In the genomic region with DNA sequence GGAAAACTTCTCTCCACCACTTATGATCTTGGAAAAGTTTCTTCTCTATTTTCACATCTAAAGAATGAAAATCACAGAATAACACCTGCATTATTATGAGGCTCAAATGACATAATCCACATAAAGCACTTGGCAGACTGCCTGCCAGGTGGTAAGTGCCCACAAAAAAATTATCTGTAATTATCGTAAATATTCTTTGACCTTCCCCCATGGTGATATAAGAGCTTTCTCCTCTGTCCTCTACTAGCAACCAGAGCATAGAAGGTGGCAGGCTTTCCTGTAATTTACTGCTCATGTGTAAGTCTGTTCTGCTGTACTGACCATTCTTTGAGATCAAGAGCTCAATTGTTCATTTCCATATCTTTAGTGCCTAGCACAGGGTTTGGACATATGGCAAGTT, we compare ENCODE assay signal across 8 cellular contexts. TPM values are rescaled to one million over a fixed set of nuclear protein-coding genes. Genes with fewer than 3 reads are reported as not detected.
DNase-seq lines count a peak whose midpoint lies in the region; ATAC-seq and TF ChIP-seq lines count a peak whose summit lies in the region.

No MANE protein-coding gene starts in this region.

- no peaks in the 10 kb centered on the region for H3K36me3 Mint-ChIP-seq in chondrocyte (ENCODE audit: low read depth)

- no peak overlapping the region for H3K4me3 Mint-ChIP-seq in chondrocyte (ENCODE audit: unreplicated experiment)

- no peaks in the 10 kb centered on the region for H3K36me3 ChIP-seq in BLaER1
- H3K36me3 ChIP-seq in subcutaneous abdominal adipose tissue (ENCODE audit: control insufficient read depth in 5 of 5, insufficient read depth in 5 of 5, low read length in 5 of 5), result no peaks in the 10 kb centered on the region

- no peaks in the 10 kb centered on the region for H4K20me1 ChIP-seq in BLaER1

- H3K9ac ChIP-seq in BLaER1 (no peak overlapping the region), subcutaneous abdominal adipose tissue (ENCODE audit: low read length in 5 of 5) (peak overlapping the region in 2 of 5 donors; percentile 0 to 34)

- no peak overlapping the region for H3K27ac Mint-ChIP-seq in chondrocyte (ENCODE audit: unreplicated experiment)

- TF ChIP-seq CTCF in dorsolateral prefrontal cortex (IDR thresholded peaks at IDR 0.05 in 54 of 56, conservative IDR thresholded peaks at IDR 0.05 in 2 of 56; ENCODE audit: low read depth in 1 of 56, partially characterized antibody in 56 of 56) (no peak), chondrocyte (IDR thresholded peaks at IDR 0.05) (no peak)

- DNase-seq in NCI-H2081 treated with DMSO at 0.1 percent for 48 hours (lab: John Stamatoyannopoulos, UW), result peak; percentile 89
- no peak for DNase-seq in dorsolateral prefrontal cortex
- DNase-seq in stimulated activated CD4-positive, alpha-beta T cell treated with anti-CD3 and anti-CD28 coated beads, Interleukin-4, amount 100 ng/mL, for 24 hours, result no peak
- DNase-seq in activated gamma-delta T cell (lab: John Stamatoyannopoulos, UW), result no peak
- no peak for DNase-seq in chondrocyte (ENCODE audit: low spot score)

- peaks cover 29% of the 10 kb centered on the region for H3K4me1 Mint-ChIP-seq in chondrocyte (ENCODE audit: low read depth)

- no peaks in the 10 kb centered on the region for H3K9me3 Mint-ChIP-seq in chondrocyte (ENCODE audit: low read depth)

- H3K4me1 ChIP-seq in BLaER1 (peaks cover 13% of the 10 kb centered on the region), subcutaneous abdominal adipose tissue (ENCODE audit: control insufficient read depth in 5 of 5, insufficient read depth in 5 of 5, low read length in 5 of 5) (peaks cover 5 to 36% (median 25%) of the 10 kb centered on the region in 5 donors)

- H3K9me3 ChIP-seq in BLaER1 (no peaks in the 10 kb centered on the region), subcutaneous abdominal adipose tissue (ENCODE audit: control insufficient read depth in 5 of 5, low read length in 5 of 5) (no peaks in the 10 kb centered on the region)

- peak overlapping the region; percentile 55 for H3K4me2 ChIP-seq in BLaER1

- ATAC-seq in GM21390 (IDR thresholded peaks at IDR 0.05; ENCODE audit: unreplicated experiment), result peak; percentile 3

- H3K27ac ChIP-seq in BLaER1 (peak overlapping the region; percentile 42; the same call in 1 of the 2 replicates), dorsolateral prefrontal cortex (peak overlapping the region in 49 of 59 donors; percentile 2 to 80 (median 66)), subcutaneous abdominal adipose tissue (ENCODE audit: low read depth, low read length) (peak overlapping the region; percentile 70)

- H3K4me3 ChIP-seq in BLaER1 (no peak overlapping the region), dorsolateral prefrontal cortex (peak overlapping the region in 26 of 59 donors; percentile 14 to 59 (median 36)), subcutaneous abdominal adipose tissue (ENCODE audit: low read depth in 1 of 5, low read length in 5 of 5) (peak overlapping the region; percentile 8 to 46 (median 37))

- H3K27me3 Mint-ChIP-seq in chondrocyte (ENCODE audit: low read depth), result no peaks in the 10 kb centered on the region

- H3K27me3 ChIP-seq in BLaER1 (no peaks in the 10 kb centered on the region), dorsolateral prefrontal cortex (no peaks in the 10 kb centered on the region), subcutaneous abdominal adipose tissue (ENCODE audit: control insufficient read depth in 5 of 5, insufficient read depth in 4 of 5, low read length in 5 of 5) (no peaks in the 10 kb centered on the region)

- intact Hi-C loops in dorsolateral prefrontal cortex (cut with DNase I), result loop anchor here in 1 of 2 donors (5.0 kb wide), 2 partner anchors 36 to 151 kb away; no protein-coding TSS in a partner anchor

RNA-seq across cellular contexts. Expression of a gene that starts 51.7 kb away (rescaled TPM):
- total RNA-seq in dorsolateral prefrontal cortex, result 10 to 100 TPM; 19.7 to 40.3 (median 29.2) TPM
- 13.8 to 22.8 TPM (median 14.1 TPM) in 3 replicates for total RNA-seq in chondrocyte
